Comparison of ENCODE assay signal across 1 cellular context in the genomic region with DNA sequence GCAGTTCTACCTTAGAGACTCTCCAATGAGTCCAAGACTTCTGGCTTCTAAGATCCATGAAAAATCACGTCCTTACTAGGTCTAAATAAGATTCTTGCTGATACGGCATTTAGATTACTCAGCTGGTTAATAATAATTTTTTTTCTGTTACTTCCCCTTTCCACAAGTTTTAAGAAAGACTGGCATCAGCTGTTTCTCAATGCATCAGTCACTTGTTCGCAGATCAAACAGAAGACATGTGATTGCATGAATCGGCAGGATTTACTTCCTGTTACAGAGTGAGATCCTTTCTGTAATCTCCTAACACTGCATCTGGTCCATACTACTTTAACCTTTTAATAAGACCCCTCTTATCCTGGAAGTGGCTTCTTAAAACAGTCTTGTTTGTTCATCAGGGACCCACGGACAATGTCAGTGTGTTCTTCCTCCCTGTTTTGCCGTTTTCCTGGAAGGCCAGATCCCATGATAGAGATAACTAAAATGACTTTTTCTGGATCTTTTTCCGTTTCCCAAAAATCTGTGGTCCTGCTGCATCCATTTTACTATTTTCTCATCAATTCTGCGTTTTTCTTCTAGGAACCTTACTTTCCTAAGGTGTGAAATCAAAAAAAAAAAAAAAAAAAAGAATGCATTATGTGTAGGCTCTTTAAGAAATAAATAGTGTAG.
TF ChIP-seq lines count a peak whose summit lies in the region.

No MANE protein-coding gene starts in this region.

TF ChIP-seq in H1, 55 proteins besides CTCF, POLR2A, EP300 and RAD21:
- TF ChIP-seq POU5F1 (IDR thresholded peaks at IDR 0.05; ENCODE audit: low read depth, low read length): no peak
- TF ChIP-seq MAFK (IDR thresholded peaks at IDR 0.05; ENCODE audit: low read depth, low read length): peak; percentile 39; the same call in 1 of the 2 replicates
- TF ChIP-seq, protein P1, sequence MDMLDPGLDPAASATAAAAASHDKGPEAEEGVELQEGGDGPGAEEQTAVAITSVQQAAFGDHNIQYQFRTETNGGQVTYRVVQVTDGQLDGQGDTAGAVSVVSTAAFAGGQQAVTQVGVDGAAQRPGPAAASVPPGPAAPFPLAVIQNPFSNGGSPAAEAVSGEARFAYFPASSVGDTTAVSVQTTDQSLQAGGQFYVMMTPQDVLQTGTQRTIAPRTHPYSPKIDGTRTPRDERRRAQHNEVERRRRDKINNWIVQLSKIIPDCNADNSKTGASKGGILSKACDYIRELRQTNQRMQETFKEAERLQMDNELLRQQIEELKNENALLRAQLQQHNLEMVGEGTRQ (IDR thresholded peaks at IDR 0.05; ENCODE audit: low read length): no peak
- no peak for TF ChIP-seq CBX8 (IDR thresholded peaks at IDR 0.05; ENCODE audit: borderline replicate concordance, low read depth, low read length)
- no peak for TF ChIP-seq KDM1A (IDR thresholded peaks at IDR 0.05; ENCODE audit: borderline replicate concordance, low read length)
- no peak for TF ChIP-seq CREB1 (IDR thresholded peaks at IDR 0.05)
- TF ChIP-seq SIRT6 (IDR thresholded peaks at IDR 0.05; ENCODE audit: low read length): no peak
